21 cellular contexts compared by ENCODE assay signal in the genomic region with DNA sequence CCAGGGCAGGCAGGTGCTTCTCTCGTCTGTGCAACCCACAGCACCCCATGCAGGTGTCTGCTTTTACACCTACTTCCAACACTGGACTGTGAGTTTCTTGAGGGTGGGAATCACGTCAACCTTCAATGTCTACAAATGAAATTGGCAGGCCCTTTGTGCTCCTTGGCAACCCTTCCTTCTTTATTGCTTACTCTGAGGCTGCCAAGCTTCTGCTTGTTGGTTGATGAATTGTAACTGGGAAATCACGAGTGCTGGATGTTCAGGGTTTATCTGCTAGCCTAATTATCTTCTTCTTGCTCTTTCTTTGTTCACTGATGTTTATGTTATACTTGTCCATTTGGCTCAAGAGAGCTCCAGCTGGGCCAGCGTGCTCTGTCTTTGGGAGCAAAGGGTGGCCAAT. TPM values are rescaled to one million over a fixed set of nuclear protein-coding genes. Genes with fewer than 3 reads are reported as not detected.
DNase-seq lines count a peak whose midpoint lies in the region; ATAC-seq and TF ChIP-seq lines count a peak whose summit lies in the region.
"Had no signal": no experiment of that assay in that cellular context is flagged by ENCODE, and none has a peak within 500 bp of the region (broad histone marks: within the 10 kb centered on the region; RNA-seq: fewer than 3 reads in every experiment).

No MANE protein-coding gene starts in this region.

- no peak overlapping the region for H3K27ac ChIP-seq in HCT116 (ENCODE audit: low read depth, low read length)
- H3K27ac ChIP-seq: SK-N-MC, skin epidermis, thoracic aorta had no signal

- H3K36me3 ChIP-seq in HCT116 (ENCODE audit: control insufficient read depth in 1 of 2, insufficient read depth in 2 of 2, low read length in 2 of 2) (no peaks in the 10 kb centered on the region), skeletal muscle satellite cell (ENCODE audit: insufficient read depth, low read length) (no peaks in the 10 kb centered on the region)
- H3K36me3 ChIP-seq: thoracic aorta had no signal

- no peak for ATAC-seq in HCT116
- ATAC-seq in HG03571 (IDR thresholded peaks at IDR 0.05; ENCODE audit: unreplicated experiment): no peak
- no peak for ATAC-seq in sciatic nerve

- CTCF ChIA-PET in HCT116 (lab: Charles Lee): no interaction called here

- RAD21 ChIA-PET in HCT116 (lab: Charles Lee; ENCODE audit: low non-redundant PET in 1 of 2, low total read pairs in 2 of 2, uncharacterized antibody in 2 of 2, unreplicated experiment in 2 of 2): no interaction called here

- no TSS peak for BruUV-seq in HCT116 (replicated peaks; lab: Mats Ljungman, UMichigan)

- no peak overlapping the region for H2AFZ ChIP-seq in HCT116 (ENCODE audit: low read depth, low read length, poor library complexity, severe bottlenecking)

- TF ChIP-seq CTCF in HCT116 (IDR thresholded peaks at IDR 0.05 in 2 of 3, conservative IDR thresholded peaks at IDR 0.05 in 1 of 3; ENCODE audit: borderline replicate concordance in 1 of 3, insufficient read depth in 1 of 3, low read depth in 2 of 3, low read length in 2 of 3): no peak

- no peak for TF ChIP-seq POLR2A in HCT116 (IDR thresholded peaks at IDR 0.05; ENCODE audit: borderline replicate concordance, extremely low read depth, insufficient read depth, insufficient read length)

- no peak for TF ChIP-seq RAD21 in HCT116 (IDR thresholded peaks at IDR 0.05; ENCODE audit: low read depth)

- H3K79me2 ChIP-seq in HCT116 (ENCODE audit: insufficient read depth, low read length): no peaks in the 10 kb centered on the region

- POLR2A ChIA-PET in HCT116 (lab: Charles Lee): no interaction called here

- H3K9me3 ChIP-seq in HCT116 (ENCODE audit: control insufficient read depth in 1 of 2, insufficient read depth in 1 of 2, low read depth in 1 of 2, low read length in 2 of 2) (no peaks in the 10 kb centered on the region), skeletal muscle satellite cell (replicated peaks; ENCODE audit: low read length) (peaks cover 2% of the 10 kb centered on the region)
- H3K9me3 ChIP-seq: thoracic aorta had no signal

- DNase-seq in HCT116 (ENCODE audit: low read depth, low spot score) (no peak), NCI-H2196 treated with DMSO at 0.1 percent for 48 hours (lab: John Stamatoyannopoulos, UW; ENCODE audit: unreplicated experiment) (peak; percentile 1), dermis blood vessel endothelial cell (peak; percentile 38), DMS53 treated with DMSO at 0.1 percent for 48 hours (lab: John Stamatoyannopoulos, UW; ENCODE audit: unreplicated experiment) (no peak), sciatic nerve (ENCODE audit: low spot score) (no peak)
- DNase-seq: activated gamma-delta T cell; aorta; C1 segment of cervical spinal cord; DMS53; NCI-H187; NCI-H524 treated with DMSO at 0.1 percent for 48 hours; stimulated activated CD4-positive, alpha-beta T cell treated with anti-CD3 and anti-CD28 coated beads, Interleukin-4, amount 100 ng/mL, for 4 hours; stimulated activated CD8-positive, alpha-beta memory T cell treated with anti-CD3 and anti-CD28 coated beads, Interleukin-4, amount 100 ng/mL, for 48 hours had no signal

- H4K20me1 ChIP-seq in HCT116 (ENCODE audit: insufficient read depth): no peaks in the 10 kb centered on the region

- H3K4me1 ChIP-seq in HCT116 (ENCODE audit: control insufficient read depth in 1 of 2, insufficient read depth in 2 of 2, low read length in 2 of 2): peaks cover 0 to 28% of the 10 kb centered on the region in 2 experiments; a peak in 2 of 4 replicates
- H3K4me1 ChIP-seq in skeletal muscle satellite cell (ENCODE audit: control insufficient read depth, insufficient read depth, low read length): peaks cover 35% of the 10 kb centered on the region

- no peaks in the 10 kb centered on the region for H3K9me2 ChIP-seq in HCT116 (ENCODE audit: insufficient read depth)

- no peak overlapping the region for H3K9ac ChIP-seq in HCT116 (ENCODE audit: low read length)
- peak overlapping the region; percentile 70 for H3K9ac ChIP-seq in skeletal muscle satellite cell (ENCODE audit: low read depth, low read length)

- H3K27me3 ChIP-seq in HCT116 (ENCODE audit: insufficient read depth, low read length) (no peaks in the 10 kb centered on the region), skeletal muscle satellite cell (ENCODE audit: control insufficient read depth, insufficient read depth, low read length) (peaks cover 3% of the 10 kb centered on the region)

- H3K4me3 ChIP-seq in HCT116 (replicated peaks in 1 of 2; ENCODE audit: low read depth in 1 of 2, low read length in 2 of 2) (no peak overlapping the region), skeletal muscle satellite cell (ENCODE audit: low read length) (peak overlapping the region; percentile 48)
- H3K4me3 ChIP-seq: lung, SK-N-MC, skin epidermis, thoracic aorta had no signal

- intact Hi-C loops in HCT116 (cut with micrococcal nuclease): no loop called here
- intact Hi-C loops in sciatic nerve (cut with DNase I): no loop called here

- H3K4me2 ChIP-seq in HCT116 (ENCODE audit: low read length) (peak overlapping the region; percentile 43), skeletal muscle satellite cell (ENCODE audit: low read length) (peak overlapping the region; percentile 60)

TF ChIP-seq in HCT116, 20 proteins besides CTCF, POLR2A, EP300 and RAD21:
- TF ChIP-seq ELF1 (IDR thresholded peaks at IDR 0.05; ENCODE audit: borderline replicate concordance, low read depth) (no peak), SRF (IDR thresholded peaks at IDR 0.05; ENCODE audit: low read depth) (no peak), SIN3A (IDR thresholded peaks at IDR 0.05; ENCODE audit: low read depth) (no peak), JUND (IDR thresholded peaks at IDR 0.05) (no peak), CEBPB (IDR thresholded peaks at IDR 0.05; ENCODE audit: low read depth) (no peak), SP1 (IDR thresholded peaks at IDR 0.05; ENCODE audit: low read depth) (no peak), EZH2phosphoT487 (IDR thresholded peaks at IDR 0.05; ENCODE audit: borderline replicate concordance) (no peak), TCF7L2 (IDR thresholded peaks at IDR 0.05; ENCODE audit: borderline replicate concordance, extremely low read depth, insufficient read depth, insufficient read length) (no peak)
- TF ChIP-seq, protein P1, sequence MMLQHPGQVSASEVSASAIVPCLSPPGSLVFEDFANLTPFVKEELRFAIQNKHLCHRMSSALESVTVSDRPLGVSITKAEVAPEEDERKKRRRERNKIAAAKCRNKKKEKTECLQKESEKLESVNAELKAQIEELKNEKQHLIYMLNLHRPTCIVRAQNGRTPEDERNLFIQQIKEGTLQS (IDR thresholded peaks at IDR 0.05): no peak
- TF ChIP-seq, protein P2, sequence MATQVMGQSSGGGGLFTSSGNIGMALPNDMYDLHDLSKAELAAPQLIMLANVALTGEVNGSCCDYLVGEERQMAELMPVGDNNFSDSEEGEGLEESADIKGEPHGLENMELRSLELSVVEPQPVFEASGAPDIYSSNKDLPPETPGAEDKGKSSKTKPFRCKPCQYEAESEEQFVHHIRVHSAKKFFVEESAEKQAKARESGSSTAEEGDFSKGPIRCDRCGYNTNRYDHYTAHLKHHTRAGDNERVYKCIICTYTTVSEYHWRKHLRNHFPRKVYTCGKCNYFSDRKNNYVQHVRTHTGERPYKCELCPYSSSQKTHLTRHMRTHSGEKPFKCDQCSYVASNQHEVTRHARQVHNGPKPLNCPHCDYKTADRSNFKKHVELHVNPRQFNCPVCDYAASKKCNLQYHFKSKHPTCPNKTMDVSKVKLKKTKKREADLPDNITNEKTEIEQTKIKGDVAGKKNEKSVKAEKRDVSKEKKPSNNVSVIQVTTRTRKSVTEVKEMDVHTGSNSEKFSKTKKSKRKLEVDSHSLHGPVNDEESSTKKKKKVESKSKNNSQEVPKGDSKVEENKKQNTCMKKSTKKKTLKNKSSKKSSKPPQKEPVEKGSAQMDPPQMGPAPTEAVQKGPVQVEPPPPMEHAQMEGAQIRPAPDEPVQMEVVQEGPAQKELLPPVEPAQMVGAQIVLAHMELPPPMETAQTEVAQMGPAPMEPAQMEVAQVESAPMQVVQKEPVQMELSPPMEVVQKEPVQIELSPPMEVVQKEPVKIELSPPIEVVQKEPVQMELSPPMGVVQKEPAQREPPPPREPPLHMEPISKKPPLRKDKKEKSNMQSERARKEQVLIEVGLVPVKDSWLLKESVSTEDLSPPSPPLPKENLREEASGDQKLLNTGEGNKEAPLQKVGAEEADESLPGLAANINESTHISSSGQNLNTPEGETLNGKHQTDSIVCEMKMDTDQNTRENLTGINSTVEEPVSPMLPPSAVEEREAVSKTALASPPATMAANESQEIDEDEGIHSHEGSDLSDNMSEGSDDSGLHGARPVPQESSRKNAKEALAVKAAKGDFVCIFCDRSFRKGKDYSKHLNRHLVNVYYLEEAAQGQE (IDR thresholded peaks at IDR 0.05; ENCODE audit: low read depth): no peak
- TF ChIP-seq, protein P3, sequence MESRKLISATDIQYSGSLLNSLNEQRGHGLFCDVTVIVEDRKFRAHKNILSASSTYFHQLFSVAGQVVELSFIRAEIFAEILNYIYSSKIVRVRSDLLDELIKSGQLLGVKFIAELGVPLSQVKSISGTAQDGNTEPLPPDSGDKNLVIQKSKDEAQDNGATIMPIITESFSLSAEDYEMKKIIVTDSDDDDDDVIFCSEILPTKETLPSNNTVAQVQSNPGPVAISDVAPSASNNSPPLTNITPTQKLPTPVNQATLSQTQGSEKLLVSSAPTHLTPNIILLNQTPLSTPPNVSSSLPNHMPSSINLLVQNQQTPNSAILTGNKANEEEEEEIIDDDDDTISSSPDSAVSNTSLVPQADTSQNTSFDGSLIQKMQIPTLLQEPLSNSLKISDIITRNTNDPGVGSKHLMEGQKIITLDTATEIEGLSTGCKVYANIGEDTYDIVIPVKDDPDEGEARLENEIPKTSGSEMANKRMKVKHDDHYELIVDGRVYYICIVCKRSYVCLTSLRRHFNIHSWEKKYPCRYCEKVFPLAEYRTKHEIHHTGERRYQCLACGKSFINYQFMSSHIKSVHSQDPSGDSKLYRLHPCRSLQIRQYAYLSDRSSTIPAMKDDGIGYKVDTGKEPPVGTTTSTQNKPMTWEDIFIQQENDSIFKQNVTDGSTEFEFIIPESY (IDR thresholded peaks at IDR 0.05; ENCODE audit: extremely low read depth, insufficient replicate concordance, low read length): no peak
TF ChIP-seq in HCT116: peak in this region for 0.

RNA-seq across cellular contexts. Expression of a gene that starts 2.5 kb away (rescaled TPM):
- not detected for total RNA-seq in HCT116 (2021; ENCODE audit: unreplicated experiment)
- not detected in 2 replicates for polyA plus RNA-seq in HCT116 (2012)
- not detected in 2 replicates for total RNA-seq in dermis blood vessel endothelial cell
- not detected in 2 replicates for total RNA-seq in skeletal muscle satellite cell (2012; rRNA removed)
- total RNA-seq in sciatic nerve: not detected
- total RNA-seq: activated CD4-positive, alpha-beta T cell treated with anti-CD3 and anti-CD28 coated beads for 36 hours; aorta; lung; osteocyte; thoracic aorta had no signal
- polyA plus RNA-seq: aorta, lung had no signal

RNA-seq across cellular contexts. Expression of a gene that starts 41.5 kb away (rescaled TPM):
- 50.7 TPM for total RNA-seq in HCT116 (2021; ENCODE audit: unreplicated experiment)
- polyA plus RNA-seq in HCT116 (2012): 54.9 and 60.2 TPM in 2 replicates
- total RNA-seq in dermis blood vessel endothelial cell: 69.9 and 111 TPM in 2 replicates
- 36.7 and 48.7 TPM in 2 replicates for total RNA-seq in skeletal muscle satellite cell (2012; rRNA removed)
- 44.0 TPM for total RNA-seq in sciatic nerve

RNA-seq across cellular contexts. Expression of a gene that starts 59.7 kb away (rescaled TPM):
- not detected for total RNA-seq in HCT116 (2021; ENCODE audit: unreplicated experiment)
- polyA plus RNA-seq in HCT116 (2012): not detected in 2 replicates
- not detected in 2 replicates for total RNA-seq in dermis blood vessel endothelial cell
- total RNA-seq in skeletal muscle satellite cell (2012; rRNA removed): not detected in 2 replicates
- not detected for total RNA-seq in sciatic nerve
- total RNA-seq: activated CD4-positive, alpha-beta T cell treated with anti-CD3 and anti-CD28 coated beads for 36 hours; aorta; lung; osteocyte; thoracic aorta had no signal
- polyA plus RNA-seq: aorta, lung had no signal

Comparison
In these comparisons a context has a peak if more than half of its experiments do, and no peak if none do; other contexts are left out.
1. DNase-seq: peak in NCI-H2196 treated with DMSO at 0.1 percent for 48 hours (single experiment) and dermis blood vessel endothelial cell (single experiment); none in HCT116 (single experiment), DMS53 treated with DMSO at 0.1 percent for 48 hours (single experiment) and sciatic nerve (single experiment).